ENCODE assay signal across 19 cellular contexts in genomic region chr21:33687634-33688033, GRCh38. TPM values are rescaled to one million over a fixed set of nuclear protein-coding genes. Genes with fewer than 3 reads are reported as not detected.
DNase-seq lines count a peak whose midpoint lies in the region; ATAC-seq and TF ChIP-seq lines count a peak whose summit lies in the region.
"Had no signal": no experiment of that assay in that cellular context is flagged by ENCODE, and none has a peak within 500 bp of the region (broad histone marks: within the 10 kb centered on the region; RNA-seq: fewer than 3 reads in every experiment).

No MANE protein-coding gene starts in this region.

- H3K27ac Mint-ChIP-seq in Caco-2 (ENCODE audit: unreplicated experiment) (peak overlapping the region; percentile 81), GM23338 (no peak overlapping the region), Calu3 (ENCODE audit: unreplicated experiment) (no peak overlapping the region)
- H3K27ac Mint-ChIP-seq: CD14-positive monocyte had no signal

- DNase-seq in Caco-2 (peak in 1 of 2 experiments; percentile 24), GM23338 (ENCODE audit: low spot score) (no peak), OCI-M1 (lab: John Stamatoyannopoulos, UW) (peak; percentile 25), hepatocyte (ENCODE audit: low spot score) (no peak), Calu3 (no peak)
- DNase-seq: ACHN, AML-193, DMS153, MG63, NCI-H1105, NCI-H187, NCI-H226, NCI-H69, RPMI8226, SIG-M5 had no signal

- intact Hi-C loops in Caco-2 (cut with micrococcal nuclease; ENCODE audit: unreplicated experiment) (no loop called here), Calu3 (cut with micrococcal nuclease; ENCODE audit: unreplicated experiment) (loop anchor here (5.0 kb wide), 1 partner anchor 45 kb away; the partner anchor contains the start of genes CRYZL1 and ITSN1)

- TF ChIP-seq CTCF in Caco-2 (IDR thresholded peaks at IDR 0.05; ENCODE audit: insufficient read depth in 1 of 2, low read depth in 1 of 2, low read length in 1 of 2, severe bottlenecking in 1 of 2, unreplicated experiment in 1 of 2), result no peak
- no peak for TF ChIP-seq CTCF in GM23338 (conservative IDR thresholded peaks at IDR 0.05; ENCODE audit: low read depth in 2 of 2)
- TF ChIP-seq CTCF in hepatocyte (IDR thresholded peaks at IDR 0.05; ENCODE audit: poor library complexity), result no peak
- TF ChIP-seq CTCF in Calu3 (IDR thresholded peaks at IDR 0.05; ENCODE audit: unreplicated experiment), result no peak

- H3K27ac ChIP-seq in GM23338 (ENCODE audit: low read depth), result no peak overlapping the region
- H3K27ac ChIP-seq in hepatocyte, result peak overlapping the region; percentile 21

- H3K4me2 ChIP-seq in GM23338 (peak overlapping the region; percentile 2; the same call in 1 of the 2 replicates), hepatocyte (no peak overlapping the region)

- no peaks in the 10 kb centered on the region for H3K27me3 ChIP-seq in Caco-2 (replicated peaks; ENCODE audit: control insufficient read depth, insufficient read depth, low read length)
- H3K27me3 ChIP-seq in GM23338 (ENCODE audit: insufficient read depth), result no peaks in the 10 kb centered on the region
- H3K27me3 ChIP-seq in hepatocyte, result no peaks in the 10 kb centered on the region
- H3K27me3 ChIP-seq: MG63 had no signal

- H3K9me2 ChIP-seq in GM23338 (ENCODE audit: insufficient read depth) (no peaks in the 10 kb centered on the region), hepatocyte (replicated peaks; ENCODE audit: insufficient read depth) (no peaks in the 10 kb centered on the region)

- POLR2A ChIA-PET in Caco-2 (lab: Charles Lee), result no interaction called here

- no peaks in the 10 kb centered on the region for H3K36me3 ChIP-seq in Caco-2 (ENCODE audit: control insufficient read depth, insufficient read depth, low read length)
- H3K36me3 ChIP-seq in GM23338 (ENCODE audit: insufficient read depth), result no peaks in the 10 kb centered on the region
- no peaks in the 10 kb centered on the region for H3K36me3 ChIP-seq in hepatocyte (replicated peaks; ENCODE audit: insufficient read depth, low read depth)
- H3K36me3 ChIP-seq: HAP-1, MG63 had no signal

- H3K4me1 ChIP-seq in Caco-2, result peaks cover 66% of the 10 kb centered on the region
- H3K4me1 ChIP-seq in GM23338 (ENCODE audit: insufficient read depth), result peaks cover 62% of the 10 kb centered on the region
- peaks cover 48% of the 10 kb centered on the region for H3K4me1 ChIP-seq in hepatocyte (ENCODE audit: insufficient read depth)

- ATAC-seq in GM23338 (no peak), HG02678 (IDR thresholded peaks at IDR 0.05; ENCODE audit: unreplicated experiment) (no peak), HG03457 (IDR thresholded peaks at IDR 0.05; ENCODE audit: unreplicated experiment) (no peak)

- CTCF ChIA-PET in Caco-2 (lab: Charles Lee), result interaction anchor here (0.7 kb wide), 1 partner anchor 97 kb away, joined by 3 read pairs; no protein-coding TSS in a partner anchor
- CTCF ChIA-PET in Calu3 (lab: Charles Lee), result interaction anchor here (0.7 kb wide), 1 partner anchor 281 kb away, joined by 5 read pairs; no protein-coding TSS in a partner anchor

- H3K9me3 Mint-ChIP-seq in Caco-2 (ENCODE audit: unreplicated experiment) (no peaks in the 10 kb centered on the region), GM23338 (no peaks in the 10 kb centered on the region), Calu3 (ENCODE audit: low read depth, unreplicated experiment) (no peaks in the 10 kb centered on the region)
- H3K9me3 Mint-ChIP-seq: CD14-positive monocyte had no signal

- BruUV-seq in Caco-2 (replicated peaks; lab: Mats Ljungman, UMichigan), result no TSS peak
- no TSS peak for BruUV-seq in Calu3 (replicated peaks; lab: Mats Ljungman, UMichigan)

- H3K9me3 ChIP-seq in Caco-2 (no peaks in the 10 kb centered on the region), hepatocyte (ENCODE audit: low read depth) (no peaks in the 10 kb centered on the region)
- H3K9me3 ChIP-seq: HAP-1, MG63 had no signal

- H3K27me3 Mint-ChIP-seq in Caco-2 (ENCODE audit: insufficient read depth, unreplicated experiment) (no peaks in the 10 kb centered on the region), GM23338 (ENCODE audit: insufficient read depth, low read depth, poor library complexity) (peaks cover 6% of the 10 kb centered on the region), Calu3 (ENCODE audit: unreplicated experiment) (no peaks in the 10 kb centered on the region)

- H4K20me1 ChIP-seq in GM23338 (replicated peaks; ENCODE audit: insufficient read depth), result peaks cover 4% of the 10 kb centered on the region; the same call in 1 of the 2 replicates
- H4K20me1 ChIP-seq in hepatocyte (ENCODE audit: insufficient read depth, poor library complexity, severe bottlenecking), result peaks cover 14% of the 10 kb centered on the region

- H3F3A ChIP-seq in GM23338 (replicated peaks; ENCODE audit: low read depth), result no peaks in the 10 kb centered on the region

- 44% methylated on average over 3 of the region's 3 CpGs for WGBS in hepatocyte (ENCODE audit: low lambda C conversion rate, missing lambda C conversion rate)

- H3K36me3 Mint-ChIP-seq in Caco-2 (ENCODE audit: insufficient read depth, unreplicated experiment), result peaks cover 6% of the 10 kb centered on the region
- H3K36me3 Mint-ChIP-seq in GM23338 (ENCODE audit: low read depth), result no peaks in the 10 kb centered on the region
- peaks cover 7% of the 10 kb centered on the region for H3K36me3 Mint-ChIP-seq in Calu3 (ENCODE audit: insufficient read depth, unreplicated experiment)
- H3K36me3 Mint-ChIP-seq: CD14-positive monocyte had no signal

- H3K4me3 ChIP-seq in Caco-2 (ENCODE audit: low read depth, low read length) (no peak overlapping the region), GM23338 (no peak overlapping the region), hepatocyte (no peak overlapping the region)
- H3K4me3 ChIP-seq: HAP-1, MG63 had no signal

- H3K4me1 Mint-ChIP-seq in Caco-2 (ENCODE audit: low read depth, unreplicated experiment) (peaks cover 69% of the 10 kb centered on the region), GM23338 (peaks cover 67% of the 10 kb centered on the region), Calu3 (ENCODE audit: low read depth, unreplicated experiment) (peaks cover 26% of the 10 kb centered on the region)

- H2AFZ ChIP-seq in GM23338, result no peak overlapping the region
- H2AFZ ChIP-seq in hepatocyte, result no peak overlapping the region

- H3K79me2 ChIP-seq in GM23338 (replicated peaks; ENCODE audit: insufficient read depth) (peaks cover 83% of the 10 kb centered on the region), hepatocyte (peaks cover 84% of the 10 kb centered on the region)

- no peak overlapping the region for H3K4me3 Mint-ChIP-seq in Caco-2 (ENCODE audit: unreplicated experiment)
- no peak overlapping the region for H3K4me3 Mint-ChIP-seq in GM23338
- H3K4me3 Mint-ChIP-seq in Calu3 (ENCODE audit: low read depth, unreplicated experiment), result no peak overlapping the region
- H3K4me3 Mint-ChIP-seq: CD14-positive monocyte had no signal

TF ChIP-seq in GM23338, 12 proteins besides CTCF, POLR2A, EP300 and RAD21 (continues in another document):
- no peak for TF ChIP-seq REST (IDR thresholded peaks at IDR 0.05; ENCODE audit: unreplicated experiment)
- TF ChIP-seq ZNF331 (CRISPR knock-in tag; IDR thresholded peaks at IDR 0.05; ENCODE audit: low read depth), result no peak
- TF ChIP-seq ZNF114 (CRISPR knock-in tag; IDR thresholded peaks at IDR 0.05), result no peak
- TF ChIP-seq CREB1 (CRISPR knock-in tag; IDR thresholded peaks at IDR 0.05; ENCODE audit: low read depth), result no peak
- no peak for TF ChIP-seq ETS1 (IDR thresholded peaks at IDR 0.05)
- no peak for TF ChIP-seq POLR2AphosphoS5 (IDR thresholded peaks at IDR 0.05; ENCODE audit: low read depth)
- no peak for TF ChIP-seq NANOG (IDR thresholded peaks at IDR 0.05; ENCODE audit: borderline replicate concordance)

RNA-seq across cellular contexts. Expression of gene ITSN1, which starts 45.3 kb away (rescaled TPM):
- total RNA-seq in Caco-2 (2022), result 88.5 and 98.4 TPM in 2 replicates
- total RNA-seq in GM23338 (2014; rRNA removed; shearing (Covaris generic)), result 68.2 and 77.9 TPM in 2 replicates
- 83.4 and 95.7 TPM in 2 replicates for polyA plus RNA-seq in GM23338 (2016; fragmentation: Nextera tagmentation; extraction: Ambion mirVana)
- 46.0 and 46.1 TPM in 2 replicates for total RNA-seq in hepatocyte
- polyA plus RNA-seq in hepatocyte, result 43.6 and 44.9 TPM in 2 replicates
- 27.8 and 30.6 TPM in 2 replicates for total RNA-seq in Calu3 (2022)

RNA-seq across cellular contexts. Expression of gene CRYZL1, which starts 46.1 kb away (rescaled TPM):
- total RNA-seq in Caco-2 (2022), result 26.6 and 29.1 TPM in 2 replicates
- total RNA-seq in GM23338 (2014; rRNA removed; shearing (Covaris generic)), result 23.3 and 23.8 TPM in 2 replicates
- 30.6 and 40.5 TPM in 2 replicates for polyA plus RNA-seq in GM23338 (2016; fragmentation: Nextera tagmentation; extraction: Ambion mirVana)
- total RNA-seq in hepatocyte, result 14.6 and 29.7 TPM in 2 replicates
- 41.5 and 49.8 TPM in 2 replicates for polyA plus RNA-seq in hepatocyte
- 16.2 and 22.1 TPM in 2 replicates for total RNA-seq in Calu3 (2022)
